ENCODE assay signal across 9 cellular contexts in the genomic region with DNA sequence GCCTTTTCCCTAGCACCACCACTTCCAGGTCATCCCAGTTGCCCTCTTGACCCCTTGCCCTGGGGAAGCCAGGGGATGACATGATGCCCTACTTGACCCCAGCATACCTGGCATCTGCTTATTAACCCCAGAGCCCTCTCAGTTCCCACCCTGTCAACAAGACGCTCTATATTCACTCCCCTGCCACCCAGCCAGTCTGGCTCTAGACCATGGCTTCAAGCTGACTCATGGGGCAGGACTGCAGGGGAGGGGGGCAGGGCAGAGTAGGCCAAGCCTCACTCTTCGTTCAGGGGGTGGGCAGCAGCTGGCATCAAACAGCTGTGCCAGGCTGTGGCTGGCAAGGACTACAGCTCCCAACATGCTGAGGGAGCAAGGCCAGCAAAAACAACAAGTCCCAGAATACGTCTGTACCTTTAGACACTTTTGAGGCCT. TPM values are rescaled to one million over a fixed set of nuclear protein-coding genes. Genes with fewer than 3 reads are reported as not detected.
A peak's percentile ranks its signal among the peaks of the same experiment; 100 is the strongest.
DNase-seq lines count a peak whose midpoint lies in the region; ATAC-seq and TF ChIP-seq lines count a peak whose summit lies in the region.
"Had no signal": no experiment of that assay in that cellular context is flagged by ENCODE, and none has a peak within 500 bp of the region (broad histone marks: within the 10 kb centered on the region; RNA-seq: fewer than 3 reads in every experiment).

No MANE protein-coding gene starts in this region.

- H3K27me3 ChIP-seq in liver (ENCODE audit: control insufficient read depth in 4 of 4, insufficient read depth in 4 of 4, low read length in 3 of 4) (no peaks in the 10 kb centered on the region), upper lobe of left lung (no peaks in the 10 kb centered on the region), left lung (no peaks in the 10 kb centered on the region)
- H3K27me3 ChIP-seq: foreskin keratinocyte had no signal

- BruUV-seq in MCF 10A (replicated peaks; lab: Mats Ljungman, UMichigan), result no TSS peak

- H3K4me3 Mint-ChIP-seq in MCF 10A (ENCODE audit: unreplicated experiment), result peak overlapping the region; percentile 87

- TF ChIP-seq POLR2A in upper lobe of left lung (IDR thresholded peaks at IDR 0.05) (no peak), GM18505 (IDR thresholded peaks at IDR 0.05; ENCODE audit: borderline replicate concordance, extremely low read depth, insufficient read depth, insufficient read length) (no peak)

- H3K36me3 Mint-ChIP-seq in MCF 10A (ENCODE audit: insufficient read depth, unreplicated experiment), result peaks cover 43% of the 10 kb centered on the region

- H3K4me1 ChIP-seq in liver (ENCODE audit: control insufficient read depth in 4 of 4, insufficient read depth in 4 of 4, low read length in 3 of 4) (peaks cover 19 to 53% (median 40%) of the 10 kb centered on the region in 4 donors), upper lobe of left lung (peaks cover 47 to 61% (median 53%) of the 10 kb centered on the region in 4 donors), left lung (peaks cover 41 to 60% of the 10 kb centered on the region in 2 donors)

- no peaks in the 10 kb centered on the region for H3K9me3 ChIP-seq in liver (ENCODE audit: control insufficient read depth in 4 of 4, low read length in 3 of 4)
- no peaks in the 10 kb centered on the region for H3K9me3 ChIP-seq in upper lobe of left lung
- H3K9me3 ChIP-seq in left lung, result no peaks in the 10 kb centered on the region

- peak overlapping the region in 1 of 3 donors; percentile 80 for H3K4me3 ChIP-seq in liver (ENCODE audit: low read depth in 1 of 3, low read length in 3 of 3)
- H3K4me3 ChIP-seq in upper lobe of left lung, result peak overlapping the region in 2 of 4 donors; percentile 77 to 87
- H3K4me3 ChIP-seq in left lung, result peak overlapping the region in 1 of 2 donors; percentile 85

- DNase-seq in ACHN, result peak; percentile 80
- DNase-seq in HUDEP-2 (lab: John Stamatoyannopoulos, UW; ENCODE audit: unreplicated experiment in 76 of 76), result peak in 64 of 76 experiments; percentile 2 to 75 (median 45)
- DNase-seq in MCF 10A (ENCODE audit: unreplicated experiment), result peak; percentile 56
- no peak for DNase-seq in upper lobe of left lung
- DNase-seq in left lung, result no peak

- 41% methylated on average over 3 of the region's 3 CpGs for WGBS in liver
- 39 to 65% methylated on average over 2 to 3 of the region's 3 CpGs for WGBS in upper lobe of left lung, 2 donors

- H3K27ac Mint-ChIP-seq in MCF 10A (ENCODE audit: low read depth, unreplicated experiment), result peak overlapping the region; percentile 96

- no peaks in the 10 kb centered on the region for H3K27me3 Mint-ChIP-seq in MCF 10A (ENCODE audit: insufficient read depth, unreplicated experiment)

- CTCF ChIA-PET in MCF 10A (lab: Yijun Ruan, JAX), result interaction anchor here (0.6 to 3.0 kb wide), 3 partner anchors 13 to 677 kb away, joined by 3 to 23 read pairs (median 8); a partner anchor contains a TSS

- no peaks in the 10 kb centered on the region for H3K9me3 Mint-ChIP-seq in MCF 10A (ENCODE audit: unreplicated experiment)

- no peak for TF ChIP-seq EP300 in upper lobe of left lung (IDR thresholded peaks at IDR 0.05)

- POLR2A ChIA-PET in MCF 10A (lab: Yijun Ruan, JAX), result interaction anchor here (0.7 to 8.9 kb wide), 6 partner anchors 8 to 548 kb away, joined by 3 to 97 read pairs (median 12); a partner anchor contains a TSS

- peaks cover 48% of the 10 kb centered on the region for H3K4me1 Mint-ChIP-seq in MCF 10A (ENCODE audit: insufficient read depth, unreplicated experiment)

- TF ChIP-seq CTCF in MCF 10A (IDR thresholded peaks at IDR 0.05; ENCODE audit: unreplicated experiment) (no peak), liver (IDR thresholded peaks at IDR 0.05; ENCODE audit: low read depth, low read length, missing input control) (no peak), upper lobe of left lung (IDR thresholded peaks at IDR 0.05) (no peak), left lung (IDR thresholded peaks at IDR 0.05) (no peak)

- H3K36me3 ChIP-seq in liver (ENCODE audit: control insufficient read depth in 4 of 4, insufficient read depth in 3 of 4, low read depth in 1 of 4, low read length in 3 of 4), result peaks cover 6 to 28% (median 13%) of the 10 kb centered on the region in 4 donors
- H3K36me3 ChIP-seq in upper lobe of left lung, result peaks cover 4 to 39% (median 34%) of the 10 kb centered on the region in 4 donors
- peaks cover 0 to 41% of the 10 kb centered on the region in 2 donors for H3K36me3 ChIP-seq in left lung

- H3K9ac ChIP-seq in liver (ENCODE audit: low read depth in 1 of 2, low read length in 2 of 2), result peak overlapping the region; percentile 62 to 81

- intact Hi-C loops in MCF 10A (cut with micrococcal nuclease) (loop anchor here (2.0 to 10.0 kb wide), 3 partner anchors 14 to 622 kb away; a partner anchor contains a TSS), left lung (cut with DNase I) (no loop called here)

- H3K27ac ChIP-seq in liver (ENCODE audit: low read depth in 1 of 2, low read length in 2 of 2) (no peak overlapping the region), upper lobe of left lung (peak overlapping the region; percentile 86 to 94 (median 92)), left lung (peak overlapping the region in 1 of 2 donors; percentile 91)

- ATAC-seq in upper lobe of left lung (ENCODE audit: low FRiP score in 2 of 2), result no peak
- no peak for ATAC-seq in left lung
- ATAC-seq in GM21390 (IDR thresholded peaks at IDR 0.05; ENCODE audit: unreplicated experiment), result no peak
- no peak for ATAC-seq in GM18505 (IDR thresholded peaks at IDR 0.05; ENCODE audit: unreplicated experiment)
- ATAC-seq: foreskin keratinocyte had no signal

- in situ Hi-C loops in ACHN (cut with HindIII; ENCODE audit: low pct_ligation_motif_present, low pct_unique_long_range_greater_than_20kb, low sequenced_read_pairs), result no loop called here

- no peak for TF ChIP-seq RAD21 in liver (IDR thresholded peaks at IDR 0.05)

TF ChIP-seq in liver, 16 proteins besides CTCF, POLR2A, EP300 and RAD21:
- peak; percentile 30 for TF ChIP-seq NR2F2 (IDR thresholded peaks at IDR 0.05)
- no peak for TF ChIP-seq YY1 (IDR thresholded peaks at IDR 0.05)
- TF ChIP-seq, protein P1, sequence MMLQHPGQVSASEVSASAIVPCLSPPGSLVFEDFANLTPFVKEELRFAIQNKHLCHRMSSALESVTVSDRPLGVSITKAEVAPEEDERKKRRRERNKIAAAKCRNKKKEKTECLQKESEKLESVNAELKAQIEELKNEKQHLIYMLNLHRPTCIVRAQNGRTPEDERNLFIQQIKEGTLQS (IDR thresholded peaks at IDR 0.05), result no peak
- TF ChIP-seq, protein P2, sequence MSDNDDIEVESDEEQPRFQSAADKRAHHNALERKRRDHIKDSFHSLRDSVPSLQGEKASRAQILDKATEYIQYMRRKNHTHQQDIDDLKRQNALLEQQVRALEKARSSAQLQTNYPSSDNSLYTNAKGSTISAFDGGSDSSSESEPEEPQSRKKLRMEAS (IDR thresholded peaks at IDR 0.05), result no peak
- peak in 1 of 2 donors; percentile 51 for TF ChIP-seq RXRA (IDR thresholded peaks at IDR 0.05)

RNA-seq across cellular contexts. Expression of a gene that starts 5.3 kb away (rescaled TPM):
- total RNA-seq in MCF 10A (2022) (26.0 and 36.2 TPM in 2 replicates), liver (10 to 100 TPM in 1 of 2 donors, 1 to 10 TPM in 1; 6.9 to 29.8 TPM), upper lobe of left lung (10 to 100 TPM; 14.6 to 38.6 (median 29.7) TPM), left lung (10 to 100 TPM; 26.1 to 30.9 TPM)
- polyA plus RNA-seq in liver, result 1 to 10 TPM; 2.8 to 4.3 TPM

RNA-seq across cellular contexts. Expression of a gene that starts 7.4 kb away (rescaled TPM):
- total RNA-seq in MCF 10A (2022) (203 and 209 TPM in 2 replicates), liver (10 to 100 TPM; 77.8 to 85.1 TPM), upper lobe of left lung (10 to 100 TPM; 17.4 to 72.8 (median 48.0) TPM), left lung (10 to 100 TPM; 62.3 to 90.3 TPM)
- polyA plus RNA-seq in liver, result 10 to 100 TPM; 77.9 to 96.8 TPM

RNA-seq across cellular contexts. Expression of a gene that starts 14.0 kb away (rescaled TPM):
- total RNA-seq in MCF 10A (2022) (34.8 and 39.2 TPM in 2 replicates), liver (10 to 100 TPM; 10.5 to 15.7 TPM), upper lobe of left lung (10 to 100 TPM; 11.5 to 29.0 (median 19.1) TPM), left lung (10 to 100 TPM; 29.8 to 30.7 TPM)
- polyA plus RNA-seq in liver, result 10 to 100 TPM; 15.2 to 16.0 TPM

RNA-seq across cellular contexts. Expression of a gene that starts 30.6 kb away (rescaled TPM):
- total RNA-seq in MCF 10A (2022) (20.2 and 21.2 TPM in 2 replicates), liver (10 to 100 TPM in 1 of 2 donors, 1 to 10 TPM in 1; 4.4 to 16.0 TPM), upper lobe of left lung (10 to 100 TPM in 3 of 6 donors, 1 to 10 TPM in 3; 4.7 to 61.8 (median 9.1) TPM), left lung (10 to 100 TPM; 18.7 to 28.3 TPM)
- polyA plus RNA-seq in liver, result 1 to 10 TPM; 1.7 to 3.5 TPM

RNA-seq across cellular contexts. Expression of a gene that starts 37.9 kb away (rescaled TPM):
- total RNA-seq in MCF 10A (2022), result 146 and 156 TPM in 2 replicates
- total RNA-seq in liver, result 100 to 1,000 TPM; 175 to 248 TPM
- 100 to 1,000 TPM in 1 of 2 donors, 10 to 100 TPM in 1; 57.6 to 131 TPM for polyA plus RNA-seq in liver
- 100 to 1,000 TPM; 170 to 215 (median 189) TPM for total RNA-seq in upper lobe of left lung
- total RNA-seq in left lung, result 100 to 1,000 TPM; 228 to 327 TPM

Comparison
In these comparisons a context has a peak if more than half of its experiments do, and no peak if none do; other contexts are left out.
1. DNase-seq: peak in ACHN (single experiment), HUDEP-2 (64 of 76) and MCF 10A (single experiment); none in upper lobe of left lung (0 of 2) and left lung (0 of 2).
2. H3K27ac ChIP-seq: peak in upper lobe of left lung (4 of 4); none in liver (0 of 2).